8 cellular contexts compared by ENCODE assay signal in genomic region chr2:32165027-32165347, GRCh38. TPM values are rescaled to one million over a fixed set of nuclear protein-coding genes. Genes with fewer than 3 reads are reported as not detected.
DNase-seq lines count a peak whose midpoint lies in the region; ATAC-seq and TF ChIP-seq lines count a peak whose summit lies in the region.
"Not testable (repeated sequence)": the region's sequence is repeated elsewhere in the genome, so short reads cannot be mapped to it uniquely, and the experiment has no call there.

No MANE protein-coding gene starts in this region.

- not testable (repeated sequence) for H3K9me3 Mint-ChIP-seq in activated naive CD8-positive, alpha-beta T cell (ENCODE audit: low read depth)

- H3K27me3 Mint-ChIP-seq in activated naive CD8-positive, alpha-beta T cell: not testable (repeated sequence)

- H3K9me3 ChIP-seq in DND-41 (ENCODE audit: insufficient read depth, low read length, severe bottlenecking); endocrine pancreas (ENCODE audit: control insufficient read depth, low read length); iPS-20b (ENCODE audit: insufficient read depth, low read depth, low read length); neuron (ENCODE audit: low read length); thoracic aorta: not testable (repeated sequence)

- not testable (repeated sequence) for DNase-seq in DND-41; RWPE1 (ENCODE audit: low spot score); thoracic aorta (ENCODE audit: low spot score)

- peaks cover 33% of the 10 kb centered on the region for H3K4me1 Mint-ChIP-seq in activated naive CD8-positive, alpha-beta T cell (ENCODE audit: low read depth)

- H3K4me1 ChIP-seq in DND-41 (ENCODE audit: insufficient read depth, low read length): peaks cover 35% of the 10 kb centered on the region
- not testable (repeated sequence) for H3K4me1 ChIP-seq in endocrine pancreas (ENCODE audit: control insufficient read depth, insufficient read depth, low read length); iPS-20b (ENCODE audit: insufficient read depth, low read length)
- H3K4me1 ChIP-seq in neuron (ENCODE audit: insufficient read depth, low read length): peaks cover 11% of the 10 kb centered on the region
- peaks cover 9 to 13% of the 10 kb centered on the region in 2 donors for H3K4me1 ChIP-seq in thoracic aorta (ENCODE audit: control insufficient read depth in 1 of 2, low read depth in 2 of 2)

- CTCF ChIA-PET in RWPE1 (lab: Yijun Ruan, JAX): not testable (repeated sequence)

- H3K27ac ChIP-seq in DND-41 (ENCODE audit: low read length) (peak overlapping the region; percentile 87), RWPE1 (peak overlapping the region; percentile 91), thoracic aorta (peak overlapping the region; percentile 91 to 94)
- H3K27ac ChIP-seq in iPS-20b (ENCODE audit: low read length): not testable (repeated sequence)

- TF ChIP-seq CTCF in DND-41 (IDR thresholded peaks at IDR 0.05; ENCODE audit: borderline replicate concordance, extremely low read depth, low read length, poor library complexity, severe bottlenecking); RWPE1 (conservative IDR thresholded peaks at IDR 0.05; ENCODE audit: low read depth); thoracic aorta (IDR thresholded peaks at IDR 0.05): not testable (repeated sequence)

- H3K36me3 ChIP-seq in DND-41 (ENCODE audit: insufficient read depth, low read length); endocrine pancreas (ENCODE audit: control insufficient read depth, insufficient read depth, low read length); iPS-20b (ENCODE audit: insufficient read depth, low read depth, low read length); neuron (ENCODE audit: insufficient read depth, low read length); thoracic aorta: not testable (repeated sequence)

- H3K4me3 ChIP-seq in DND-41 (ENCODE audit: low read depth in 1 of 2, low read length in 2 of 2) (peak overlapping the region; percentile 70 to 87; a peak in 3 of 4 replicates), endocrine pancreas (ENCODE audit: control insufficient read depth, insufficient read depth, low read length) (peak overlapping the region; percentile 98), iPS-20b (ENCODE audit: low read length) (peak overlapping the region; percentile 93), neuron (ENCODE audit: low read length) (peak overlapping the region; percentile 88), thoracic aorta (peak overlapping the region; percentile 96)

- H3K36me3 Mint-ChIP-seq in activated naive CD8-positive, alpha-beta T cell: not testable (repeated sequence)

- peak overlapping the region; percentile 99 for H3K4me3 Mint-ChIP-seq in activated naive CD8-positive, alpha-beta T cell

- peaks cover 40% of the 10 kb centered on the region for H3K79me2 ChIP-seq in DND-41 (ENCODE audit: insufficient read depth, low read length)

- H3K9ac ChIP-seq in DND-41 (ENCODE audit: low read depth, low read length): peak overlapping the region; percentile 76
- H3K9ac ChIP-seq in endocrine pancreas (ENCODE audit: control insufficient read depth, insufficient read depth, low read length): not testable (repeated sequence)
- peak overlapping the region; percentile 92; the same call in 1 of the 2 replicates for H3K9ac ChIP-seq in iPS-20b (ENCODE audit: low read depth, low read length)

- peak overlapping the region; percentile 86 for H3K4me2 ChIP-seq in DND-41 (ENCODE audit: insufficient read depth, low read length)

- H2AFZ ChIP-seq in DND-41 (ENCODE audit: low read depth, low read length): peak overlapping the region; percentile 91
- peak overlapping the region; percentile 83 for H2AFZ ChIP-seq in neuron (ENCODE audit: low read depth, low read length)

- not testable (repeated sequence) for H4K20me1 ChIP-seq in DND-41 (ENCODE audit: insufficient read depth, low read length)

- peak overlapping the region; percentile 99 for H3K27ac Mint-ChIP-seq in activated naive CD8-positive, alpha-beta T cell

- POLR2A ChIA-PET in RWPE1 (lab: Yijun Ruan, JAX; ENCODE audit: low non-redundant PET): interaction anchor here (1.2 kb wide), 1 partner anchor 102 kb away, joined by 9 read pairs; the partner anchor contains the start of gene SPAST

- not testable (repeated sequence) for H3K27me3 ChIP-seq in DND-41 (ENCODE audit: insufficient read depth, low read length, poor library complexity); endocrine pancreas (ENCODE audit: control insufficient read depth, insufficient read depth, low read length); iPS-20b (ENCODE audit: insufficient read depth, low read length); neuron (ENCODE audit: insufficient read depth, low read length); thoracic aorta (replicated peaks; ENCODE audit: insufficient read depth)

- ATAC-seq in DND-41 (ENCODE audit: insufficient read depth, low read depth) (peak; percentile 15), HG03066 (IDR thresholded peaks at IDR 0.05; ENCODE audit: low read depth, unreplicated experiment) (peak; percentile 8)
- ATAC-seq in thoracic aorta (ENCODE audit: insufficient number of reproducible peaks, low FRiP score, low read depth): not testable (repeated sequence)

RNA-seq across cellular contexts. Expression of gene SLC30A6, which starts 0.7 kb away (rescaled TPM):
- 10 to 100 TPM; 17.7 to 26.0 TPM for total RNA-seq in thoracic aorta
